10 cellular contexts compared by ENCODE assay signal in the genomic region with DNA sequence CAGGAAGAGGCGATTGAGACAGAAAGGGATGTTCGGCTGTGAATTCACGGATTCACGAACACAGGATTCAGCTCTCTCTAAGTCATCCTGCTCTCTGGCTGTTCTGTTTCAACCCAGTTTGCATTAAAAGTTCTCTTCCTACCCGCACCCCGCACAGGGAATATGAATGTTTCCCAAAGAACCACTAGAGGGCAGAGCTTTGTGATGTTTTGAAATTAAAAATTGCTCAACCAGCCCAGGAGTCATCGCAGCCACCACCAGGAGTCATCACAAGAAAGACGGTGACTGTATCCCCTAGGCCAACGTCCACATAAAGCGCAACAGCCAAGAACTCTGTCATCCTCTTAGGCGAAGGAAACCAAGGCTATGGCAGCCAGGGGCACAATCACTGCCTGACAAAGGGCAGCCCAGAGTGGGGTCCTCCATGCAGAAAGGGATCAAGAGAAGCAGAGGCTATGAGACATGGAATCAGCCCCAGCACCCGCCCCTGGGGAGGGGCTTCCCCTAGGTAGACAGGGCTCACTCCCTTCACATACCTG.
DNase-seq lines count a peak whose midpoint lies in the region; ATAC-seq and TF ChIP-seq lines count a peak whose summit lies in the region.
"Had no signal": no experiment of that assay in that cellular context is flagged by ENCODE, and none has a peak within 500 bp of the region (broad histone marks: within the 10 kb centered on the region; RNA-seq: fewer than 3 reads in every experiment).

No MANE protein-coding gene starts in this region.

- ATAC-seq in body of pancreas: peak; percentile 79
- peak; percentile 75 for ATAC-seq in upper lobe of right lung

- H4K91ac ChIP-seq in H9 (ENCODE audit: insufficient read length, low read depth, low read length): no peak overlapping the region

- H3T11ph ChIP-seq in H9 (ENCODE audit: low read length): no peak overlapping the region

- H2BK12ac ChIP-seq in H9 (ENCODE audit: insufficient read length, low read depth, low read length): no peak overlapping the region

- peak; percentile 79 for TF ChIP-seq CTCF in H9 (conservative IDR thresholded peaks at IDR 0.05)
- TF ChIP-seq CTCF in body of pancreas (IDR thresholded peaks at IDR 0.05): peak; percentile 21 to 61 (median 52)
- peak; percentile 60 for TF ChIP-seq CTCF in upper lobe of right lung (IDR thresholded peaks at IDR 0.05)

- H4K5ac ChIP-seq in H9 (ENCODE audit: insufficient read length, low read depth, low read length): no peak overlapping the region

- no peak overlapping the region for H3K18ac ChIP-seq in H9 (ENCODE audit: insufficient read length, low read depth, low read length)

- no peak overlapping the region for H3K4ac ChIP-seq in H9 (ENCODE audit: low read depth, low read length)

- no peak overlapping the region for H3K27ac Mint-ChIP-seq in H9
- H3K27ac Mint-ChIP-seq: activated naive CD4-positive, alpha-beta T cell treated with anti-CD3 and anti-CD28 coated beads, Interleukin-2, amount 50 U/mL, for 24 hours; CD4-positive, alpha-beta memory T cell had no signal

- H4K20me1 ChIP-seq in H9 (ENCODE audit: control insufficient read depth, insufficient read depth, insufficient read length): no peaks in the 10 kb centered on the region

- no peak overlapping the region for H2BK20ac ChIP-seq in H9 (ENCODE audit: low read depth, low read length, poor library complexity, severe bottlenecking)

- no peaks in the 10 kb centered on the region for H3K36me3 ChIP-seq in body of pancreas (replicated peaks in 1 of 2; ENCODE audit: insufficient read depth in 1 of 2, low read depth in 2 of 2)
- no peaks in the 10 kb centered on the region for H3K36me3 ChIP-seq in upper lobe of right lung

- no peaks in the 10 kb centered on the region for H3K23me2 ChIP-seq in H9 (ENCODE audit: insufficient read length, low read depth, low read length, poor library complexity, severe bottlenecking)

- DNase-seq in NCI-H2081 (lab: John Stamatoyannopoulos, UW) (peak; percentile 33 to 41), NCI-H2081 treated with DMSO at 0.1 percent for 48 hours (lab: John Stamatoyannopoulos, UW) (no peak), H9 (peak; percentile 73), NOMO-1 (lab: John Stamatoyannopoulos, UW; ENCODE audit: unreplicated experiment in 2 of 2) (peak; percentile 63 to 68), body of pancreas (peak; percentile 15 to 31 (median 24)), left kidney (ENCODE audit: low read depth, low spot score) (peak; percentile 89), upper lobe of right lung (no peak), NCI-H2107 treated with DMSO at 0.1 percent for 48 hours (lab: John Stamatoyannopoulos, UW; ENCODE audit: unreplicated experiment) (no peak)

- H3K23ac ChIP-seq in H9 (ENCODE audit: insufficient read length, low read depth, low read length): no peak overlapping the region

- no peak for TF ChIP-seq POLR2A in body of pancreas (IDR thresholded peaks at IDR 0.05)

- no peak overlapping the region for H3K9ac ChIP-seq in H9 (ENCODE audit: extremely low read depth, insufficient read length, low read length)

- H2BK5ac ChIP-seq in H9 (ENCODE audit: insufficient read length, low read length): no peak overlapping the region

- no peak overlapping the region for H3K4me3 Mint-ChIP-seq in H9
- H3K4me3 Mint-ChIP-seq: activated naive CD4-positive, alpha-beta T cell treated with anti-CD3 and anti-CD28 coated beads, Interleukin-2, amount 50 U/mL, for 24 hours; CD4-positive, alpha-beta memory T cell had no signal

- H2BK15ac ChIP-seq in H9 (ENCODE audit: low read depth, low read length): no peak overlapping the region

- H3K14ac ChIP-seq in H9 (ENCODE audit: insufficient read depth, low read length): 0 out of 2 replicates have a peak overlapping the region, but pooled peaks have one; percentile 23

- no peaks in the 10 kb centered on the region for H3K79me1 ChIP-seq in H9 (ENCODE audit: insufficient read depth, low read depth, low read length, poor library complexity, severe bottlenecking)

- H3K9me3 Mint-ChIP-seq in H9: no peaks in the 10 kb centered on the region
- H3K9me3 Mint-ChIP-seq: activated naive CD4-positive, alpha-beta T cell treated with anti-CD3 and anti-CD28 coated beads, Interleukin-2, amount 50 U/mL, for 24 hours; CD4-positive, alpha-beta memory T cell had no signal

- H3K27me3 Mint-ChIP-seq in H9 (ENCODE audit: low read depth): peaks cover 10% of the 10 kb centered on the region

- peak overlapping the region; percentile 85 for H2AFZ ChIP-seq in H9 (ENCODE audit: low read length)

- H3K36me3 Mint-ChIP-seq in H9 (ENCODE audit: insufficient read depth in 1 of 3, low read depth in 3 of 3): no peaks in the 10 kb centered on the region
- H3K36me3 Mint-ChIP-seq: activated naive CD4-positive, alpha-beta T cell treated with anti-CD3 and anti-CD28 coated beads, Interleukin-2, amount 50 U/mL, for 24 hours; CD4-positive, alpha-beta memory T cell had no signal

- H3K27ac ChIP-seq in H9 (ENCODE audit: insufficient read length, low read depth, low read length): no peak overlapping the region
- H3K27ac ChIP-seq in body of pancreas: no peak overlapping the region
- no peak overlapping the region for H3K27ac ChIP-seq in upper lobe of right lung

- H3K9me3 ChIP-seq in H9 (ENCODE audit: control insufficient read depth, low read depth, low read length) (no peaks in the 10 kb centered on the region), body of pancreas (no peaks in the 10 kb centered on the region), upper lobe of right lung (no peaks in the 10 kb centered on the region)

- intact Hi-C loops in body of pancreas (cut with DNase I): no loop called here
- intact Hi-C loops in upper lobe of right lung (cut with DNase I): no loop called here

- H3K4me2 ChIP-seq in H9 (ENCODE audit: insufficient read depth, insufficient read length, low read length): peak overlapping the region; percentile 28

- H3K4me1 ChIP-seq in H9 (ENCODE audit: insufficient read depth, low read length): 0 out of 2 replicates have a peak, but pooled peaks cover 2% of the 10 kb centered on the region
- no peaks in the 10 kb centered on the region for H3K4me1 ChIP-seq in body of pancreas
- H3K4me1 ChIP-seq in upper lobe of right lung: no peaks in the 10 kb centered on the region

- H2BK120ac ChIP-seq in H9 (ENCODE audit: low read depth, low read length, poor library complexity, severe bottlenecking): no peak overlapping the region

- no CpG with 5 or more reads among the region's 12 CpGs for WGBS in H9 (ENCODE audit: extremely low coverage, insufficient read length, low lambda C conversion rate)
- WGBS in body of pancreas, 2 donors: 20 to 24% methylated on average over 12 of the region's 12 CpGs

- no peaks in the 10 kb centered on the region for H3K27me3 ChIP-seq in H9 (ENCODE audit: insufficient read depth, low read length)
- no peaks in the 10 kb centered on the region for H3K27me3 ChIP-seq in body of pancreas
- no peaks in the 10 kb centered on the region for H3K27me3 ChIP-seq in upper lobe of right lung

- peaks cover 9 to 17% of the 10 kb centered on the region in 2 experiments for H3K4me1 Mint-ChIP-seq in H9

- no peak overlapping the region for H4K8ac ChIP-seq in H9 (replicated peaks; ENCODE audit: insufficient read length, low read depth, low read length)

- no peak overlapping the region for H3K4me3 ChIP-seq in body of pancreas
- no peak overlapping the region for H3K4me3 ChIP-seq in upper lobe of right lung

- H2AK5ac ChIP-seq in H9 (ENCODE audit: insufficient read length, low read length): no peak overlapping the region

- H3K56ac ChIP-seq in H9 (ENCODE audit: insufficient read length, low read depth, low read length): no peak overlapping the region

- no peaks in the 10 kb centered on the region for H3K79me2 ChIP-seq in H9 (ENCODE audit: insufficient read depth, low read length)

Comparison
In these comparisons a context has a peak if more than half of its experiments do, and no peak if none do; other contexts are left out.
1. DNase-seq: peak in NCI-H2081 (2 of 2), H9 (single experiment), NOMO-1 (2 of 2), body of pancreas (4 of 4) and left kidney (single experiment); none in NCI-H2081 treated with DMSO at 0.1 percent for 48 hours (single experiment), upper lobe of right lung (single experiment) and NCI-H2107 treated with DMSO at 0.1 percent for 48 hours (single experiment).
2. Peak in every context shown above with its lines, with median percentiles within 50 percentile points of each other: CTCF ChIP-seq.